In the genomic region with DNA sequence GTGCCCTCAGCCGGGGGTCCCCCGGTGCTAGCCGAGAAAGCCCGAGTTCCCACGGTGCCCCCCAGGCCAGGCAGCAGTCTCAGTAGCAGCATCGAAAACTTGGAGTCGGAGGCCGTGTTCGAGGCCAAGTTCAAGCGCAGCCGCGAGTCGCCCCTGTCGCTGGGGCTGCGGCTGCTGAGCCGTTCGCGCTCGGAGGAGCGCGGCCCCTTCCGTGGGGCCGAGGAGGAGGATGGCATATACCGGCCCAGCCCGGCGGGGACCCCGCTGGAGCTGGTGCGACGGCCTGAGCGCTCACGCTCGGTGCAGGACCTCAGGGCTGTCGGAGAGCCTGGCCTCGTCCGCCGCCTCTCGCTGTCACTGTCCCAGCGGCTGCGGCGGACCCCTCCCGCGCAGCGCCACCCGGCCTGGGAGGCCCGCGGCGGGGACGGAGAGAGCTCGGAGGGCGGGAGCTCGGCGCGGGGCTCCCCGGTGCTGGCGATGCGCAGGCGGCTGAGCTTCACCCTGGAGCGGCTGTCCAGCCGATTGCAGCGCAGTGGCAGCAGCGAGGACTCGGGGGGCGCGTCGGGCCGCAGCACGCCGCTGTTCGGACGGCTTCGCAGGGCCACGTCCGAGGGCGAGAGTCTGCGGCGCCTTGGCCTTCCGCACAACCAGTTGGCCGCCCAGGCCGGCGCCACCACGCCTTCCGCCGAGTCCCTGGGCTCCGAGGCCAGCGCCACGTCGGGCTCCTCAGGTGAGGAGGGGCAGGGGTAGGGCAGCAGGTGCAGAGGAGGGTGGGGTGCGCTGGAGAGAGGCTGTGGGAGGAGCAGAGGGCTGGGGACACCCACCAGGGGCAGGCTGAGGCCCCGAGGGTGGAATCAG, we compare ENCODE assay signal across 12 cellular contexts. TPM values are rescaled to one million over a fixed set of nuclear protein-coding genes. Genes with fewer than 3 reads are reported as not detected.
DNase-seq lines count a peak whose midpoint lies in the region; ATAC-seq, FAIRE-seq and TF ChIP-seq lines count a peak whose summit lies in the region.
"Had no signal": no experiment of that assay in that cellular context is flagged by ENCODE, and none has a peak within 500 bp of the region (broad histone marks: within the 10 kb centered on the region; RNA-seq: fewer than 3 reads in every experiment).

No MANE protein-coding gene starts in this region.

- intact Hi-C loops in endothelial cell of umbilical vein (cut with micrococcal nuclease): no loop called here
- intact Hi-C loops in naive thymus-derived CD4-positive, alpha-beta T cell (cut with micrococcal nuclease): loop anchor here in 1 of 2 donors (1.0 kb wide), 1 partner anchor 14 kb away; the partner anchor contains the start of gene GMPPA

- no peak overlapping the region for H3K27ac ChIP-seq in endothelial cell of umbilical vein (ENCODE audit: insufficient read depth, low read depth, low read length)
- H3K27ac ChIP-seq in naive thymus-derived CD4-positive, alpha-beta T cell (ENCODE audit: low read depth, low read length): no peak overlapping the region
- H3K27ac ChIP-seq: C4-2B had no signal

- BruUV-seq in endothelial cell of umbilical vein (replicated peaks; lab: Mats Ljungman, UMichigan): no TSS peak

- peak; percentile 26 for DNase-seq in stimulated activated CD4-positive, alpha-beta T cell treated with anti-CD3 and anti-CD28 coated beads, Interleukin-15, amount 100 ng/mL, for 24 hours
- no peak for DNase-seq in stimulated activated CD4-positive, alpha-beta T cell treated with anti-CD3 and anti-CD28 coated beads, Interleukin-12 subunit alpha, Interleukin-12 subunit beta, amount 100 ng/mL, for 4 hours
- DNase-seq in endothelial cell of umbilical vein (ENCODE audit: low read depth, low spot score): no peak
- peak in 1 of 9 donors; percentile 12 for DNase-seq in naive thymus-derived CD4-positive, alpha-beta T cell
- no peak for DNase-seq in A172 (ENCODE audit: low spot score)
- DNase-seq in NCI-H2196 (lab: John Stamatoyannopoulos, UW; ENCODE audit: unreplicated experiment): no peak
- DNase-seq in kidney glomerular epithelial cell (lab: John Stamatoyannopoulos, UW): no peak
- DNase-seq: NCI-H187 treated with DMSO at 0.1 percent for 48 hours; stimulated activated CD4-positive, alpha-beta T cell treated with anti-CD3 and anti-CD28 coated beads, Interleukin-4, amount 100 ng/mL, for 1 hour had no signal

- H3K4me1 ChIP-seq in endothelial cell of umbilical vein (ENCODE audit: control insufficient read depth, extremely low read depth, insufficient read depth, low read length): no peaks in the 10 kb centered on the region
- no peaks in the 10 kb centered on the region for H3K4me1 ChIP-seq in naive thymus-derived CD4-positive, alpha-beta T cell (ENCODE audit: control insufficient read depth in 2 of 2, insufficient read depth in 2 of 2, low read length in 2 of 2)
- H3K4me1 ChIP-seq: ascending aorta had no signal

- H3K27me3 Mint-ChIP-seq in naive thymus-derived CD4-positive, alpha-beta T cell: peaks cover 19 to 50% (median 31%) of the 10 kb centered on the region in 5 donors

- no peak for TF ChIP-seq CTCF in endothelial cell of umbilical vein (IDR thresholded peaks at IDR 0.05; ENCODE audit: extremely low read depth in 1 of 2, insufficient read depth in 1 of 2, low read depth in 1 of 2, low read length in 2 of 2)

- no peaks in the 10 kb centered on the region for H3K9me3 ChIP-seq in endothelial cell of umbilical vein (replicated peaks; ENCODE audit: control insufficient read depth, insufficient read depth, low read length)
- no peaks in the 10 kb centered on the region for H3K9me3 ChIP-seq in naive thymus-derived CD4-positive, alpha-beta T cell (ENCODE audit: control insufficient read depth in 2 of 3, low read length in 3 of 3)
- H3K9me3 ChIP-seq: ascending aorta had no signal

- no peaks in the 10 kb centered on the region for H3K79me2 ChIP-seq in endothelial cell of umbilical vein (ENCODE audit: control insufficient read depth, insufficient read depth, low read length)

- H3K4me2 ChIP-seq in endothelial cell of umbilical vein (ENCODE audit: insufficient read depth, low read length): no peak overlapping the region

- POLR2A ChIA-PET in endothelial cell of umbilical vein (lab: Charles Lee): no interaction called here
- POLR2A ChIA-PET in naive thymus-derived CD4-positive, alpha-beta T cell (lab: Charles Lee): no interaction called here

- H3K4me3 Mint-ChIP-seq in naive thymus-derived CD4-positive, alpha-beta T cell: peak overlapping the region in 9 of 10 donors; percentile 65 to 83 (median 72)

- peaks cover 44 to 47% of the 10 kb centered on the region in 2 experiments for H3K27me3 ChIP-seq in endothelial cell of umbilical vein (ENCODE audit: control insufficient read depth in 2 of 2, insufficient read depth in 2 of 2, low read length in 2 of 2)
- H3K27me3 ChIP-seq in naive thymus-derived CD4-positive, alpha-beta T cell (ENCODE audit: control insufficient read depth in 2 of 2, insufficient read depth in 2 of 2, low read length in 2 of 2): no peaks in the 10 kb centered on the region
- H3K27me3 ChIP-seq: ascending aorta had no signal

- no peak overlapping the region for H3K4me3 ChIP-seq in endothelial cell of umbilical vein (replicated peaks in 1 of 3; ENCODE audit: insufficient read depth in 1 of 3, low read depth in 1 of 3, low read length in 3 of 3)
- H3K4me3 ChIP-seq in naive thymus-derived CD4-positive, alpha-beta T cell (ENCODE audit: low read length): peak overlapping the region; percentile 17

- no peak for TF ChIP-seq POLR2A in endothelial cell of umbilical vein (IDR thresholded peaks at IDR 0.05; ENCODE audit: low read depth, low read length)

- H3K27ac Mint-ChIP-seq in naive thymus-derived CD4-positive, alpha-beta T cell: no peak overlapping the region

- peaks cover 0 to under 1% (median 0%) of the 10 kb centered on the region in 5 donors for H3K36me3 Mint-ChIP-seq in naive thymus-derived CD4-positive, alpha-beta T cell

- no peaks in the 10 kb centered on the region for H3K36me3 ChIP-seq in endothelial cell of umbilical vein (ENCODE audit: control insufficient read depth in 2 of 2, extremely low read depth in 1 of 2, insufficient read depth in 2 of 2, low read length in 2 of 2)
- H3K36me3 ChIP-seq in naive thymus-derived CD4-positive, alpha-beta T cell (ENCODE audit: control insufficient read depth in 2 of 3, insufficient read depth in 3 of 3, low read length in 3 of 3): no peaks in the 10 kb centered on the region

- H2AFZ ChIP-seq in endothelial cell of umbilical vein (ENCODE audit: low read depth, low read length): no peak overlapping the region

- no peaks in the 10 kb centered on the region for H3K9me1 ChIP-seq in endothelial cell of umbilical vein (replicated peaks; ENCODE audit: control insufficient read depth, extremely low read depth, insufficient read depth, low read length)

- H3K4me1 Mint-ChIP-seq in naive thymus-derived CD4-positive, alpha-beta T cell: peaks cover 0 to 6% (median 0%) of the 10 kb centered on the region in 7 donors

- dilution Hi-C loops in endothelial cell of umbilical vein (cut with MboI; ENCODE audit: extremely low pct_ligation_motif_present, low sequenced_read_pairs): no loop called here

- CTCF ChIA-PET in endothelial cell of umbilical vein (lab: Charles Lee): interaction anchor here (1.0 to 19.9 kb wide), 4 partner anchors 9 to 44 kb away, joined by 3 to 731 read pairs (median 30); partner anchors contain the start of gene GMPPA
- CTCF ChIA-PET in naive thymus-derived CD4-positive, alpha-beta T cell (lab: Charles Lee): no interaction called here

- FAIRE-seq in endothelial cell of umbilical vein (lab: Jason Lieb, UNC): no peak

- H4K20me1 ChIP-seq in endothelial cell of umbilical vein (replicated peaks; ENCODE audit: control insufficient read depth, extremely low read depth, insufficient read depth, low read length): no peaks in the 10 kb centered on the region

- H3K9ac ChIP-seq in endothelial cell of umbilical vein (replicated peaks; ENCODE audit: extremely low read depth, insufficient read depth, low read length): no peak overlapping the region

- no peaks in the 10 kb centered on the region for H3K9me3 Mint-ChIP-seq in naive thymus-derived CD4-positive, alpha-beta T cell

- ATAC-seq in naive thymus-derived CD4-positive, alpha-beta T cell: peak; percentile 23
- no peak for ATAC-seq in HG02973 (IDR thresholded peaks at IDR 0.05; ENCODE audit: unreplicated experiment)

RNA-seq across cellular contexts. Expression of gene GMPPA, which starts 14.1 kb away (rescaled TPM):
- total RNA-seq in endothelial cell of umbilical vein: 34.1 and 39.1 TPM in 2 replicates
- polyA plus RNA-seq in endothelial cell of umbilical vein: 104 and 126 TPM in 2 replicates
- polyA plus RNA-seq in endothelial cell of umbilical vein (2011; cell fraction: cytosol; rRNA removed): 56.3 and 59.4 TPM in 2 replicates
- polyA plus RNA-seq in endothelial cell of umbilical vein (2011; cell fraction: nucleus; rRNA removed): 114 and 130 TPM in 2 replicates
- polyA plus RNA-seq in endothelial cell of umbilical vein (2012): 45.4 and 47.2 TPM in 2 replicates
- 68.7 and 80.4 TPM in 2 replicates for polyA minus RNA-seq in endothelial cell of umbilical vein
- 21.7 TPM for polyA minus RNA-seq in endothelial cell of umbilical vein (2011; cell fraction: cytosol; rRNA and poly(A)+ RNA removed)
- polyA minus RNA-seq in endothelial cell of umbilical vein (2011; cell fraction: nucleus; rRNA and poly(A)+ RNA removed): 17.2 and 32.6 TPM in 2 replicates
- total RNA-seq in naive thymus-derived CD4-positive, alpha-beta T cell: 10 to 100 TPM; 22.4 to 58.3 (median 37.2) TPM
- polyA plus RNA-seq in naive thymus-derived CD4-positive, alpha-beta T cell: 10 to 100 TPM; 11.8 to 23.8 TPM
- total RNA-seq in A172 (2014; rRNA removed; shearing (Covaris generic)): 52.5 and 54.7 TPM in 2 replicates

RNA-seq across cellular contexts. Expression of gene ASIC4, which starts 29.7 kb away (rescaled TPM):
- not detected in 2 replicates for total RNA-seq in endothelial cell of umbilical vein
- not detected in 2 replicates for polyA plus RNA-seq in endothelial cell of umbilical vein
- not detected in 2 replicates for polyA plus RNA-seq in endothelial cell of umbilical vein (2011; cell fraction: cytosol; rRNA removed)
- 0.05 TPM in 1 of 2 replicates, not detected in the other for polyA plus RNA-seq in endothelial cell of umbilical vein (2011; cell fraction: nucleus; rRNA removed)
- polyA plus RNA-seq in endothelial cell of umbilical vein (2012): not detected in 2 replicates
- polyA minus RNA-seq in endothelial cell of umbilical vein: 0.08 and 0.83 TPM in 2 replicates
- polyA minus RNA-seq in endothelial cell of umbilical vein (2011; cell fraction: cytosol; rRNA and poly(A)+ RNA removed): not detected
- 0.14 TPM in 1 of 2 replicates, not detected in the other for polyA minus RNA-seq in endothelial cell of umbilical vein (2011; cell fraction: nucleus; rRNA and poly(A)+ RNA removed)
- under 1 TPM in 4 of 5 experiments, not detected in 1; 0.12 to 0.49 (median 0.17) TPM for total RNA-seq in naive thymus-derived CD4-positive, alpha-beta T cell
- polyA plus RNA-seq in naive thymus-derived CD4-positive, alpha-beta T cell: not detected
- total RNA-seq in A172 (2014; rRNA removed; shearing (Covaris generic)): 0.12 and 0.43 TPM in 2 replicates
- total RNA-seq: ascending aorta had no signal

RNA-seq across cellular contexts. Expression of gene SPEG, which starts 49.9 kb away (rescaled TPM):
- total RNA-seq in endothelial cell of umbilical vein: 0.21 and 0.84 TPM in 2 replicates
- polyA plus RNA-seq in endothelial cell of umbilical vein: 3.5 TPM in 2 replicates
- 0.94 and 2.1 TPM in 2 replicates for polyA plus RNA-seq in endothelial cell of umbilical vein (2011; cell fraction: cytosol; rRNA removed)
- polyA plus RNA-seq in endothelial cell of umbilical vein (2011; cell fraction: nucleus; rRNA removed): 18.2 and 18.7 TPM in 2 replicates
- polyA plus RNA-seq in endothelial cell of umbilical vein (2012): 1.0 and 2.6 TPM in 2 replicates
- polyA minus RNA-seq in endothelial cell of umbilical vein: 3.6 and 5.6 TPM in 2 replicates
- polyA minus RNA-seq in endothelial cell of umbilical vein (2011; cell fraction: cytosol; rRNA and poly(A)+ RNA removed): 1.7 TPM
- 4.4 and 11.4 TPM in 2 replicates for polyA minus RNA-seq in endothelial cell of umbilical vein (2011; cell fraction: nucleus; rRNA and poly(A)+ RNA removed)
- total RNA-seq in naive thymus-derived CD4-positive, alpha-beta T cell: 10 to 100 TPM in 4 of 5 experiments, under 1 TPM in 1; 0.41 to 23.2 (median 15.0) TPM
- polyA plus RNA-seq in naive thymus-derived CD4-positive, alpha-beta T cell: under 1 TPM; 0.26 to 0.76 TPM
- 30.0 and 32.9 TPM in 2 replicates for total RNA-seq in A172 (2014; rRNA removed; shearing (Covaris generic))

RNA-seq across cellular contexts. Expression of gene CHPF, which starts 59.0 kb away (rescaled TPM):
- total RNA-seq in endothelial cell of umbilical vein: 0.24 and 0.30 TPM in 2 replicates
- polyA plus RNA-seq in endothelial cell of umbilical vein: 0.32 and 0.72 TPM in 2 replicates
- polyA plus RNA-seq in endothelial cell of umbilical vein (2011; cell fraction: cytosol; rRNA removed): 0.21 and 0.25 TPM in 2 replicates
- polyA plus RNA-seq in endothelial cell of umbilical vein (2011; cell fraction: nucleus; rRNA removed): 0.10 and 0.16 TPM in 2 replicates
- 0.46 and 2.0 TPM in 2 replicates for polyA plus RNA-seq in endothelial cell of umbilical vein (2012)
- polyA minus RNA-seq in endothelial cell of umbilical vein: 0.24 and 0.36 TPM in 2 replicates
- 27.1 TPM for polyA minus RNA-seq in endothelial cell of umbilical vein (2011; cell fraction: cytosol; rRNA and poly(A)+ RNA removed)
- 0.24 TPM in 1 of 2 replicates, not detected in the other for polyA minus RNA-seq in endothelial cell of umbilical vein (2011; cell fraction: nucleus; rRNA and poly(A)+ RNA removed)
- 10 to 100 TPM in 1 of 5 experiments, 1 to 10 TPM in 4; 4.3 to 15.3 (median 5.7) TPM for total RNA-seq in naive thymus-derived CD4-positive, alpha-beta T cell
- polyA plus RNA-seq in naive thymus-derived CD4-positive, alpha-beta T cell: 1 to 10 TPM; 4.1 to 7.8 TPM
- 139 and 161 TPM in 2 replicates for total RNA-seq in A172 (2014; rRNA removed; shearing (Covaris generic))

RNA-seq across cellular contexts. Expression of gene TMEM198, which starts 59.3 kb away (rescaled TPM):
- not detected in 2 replicates for total RNA-seq in endothelial cell of umbilical vein
- polyA plus RNA-seq in endothelial cell of umbilical vein: not detected in 2 replicates
- polyA plus RNA-seq in endothelial cell of umbilical vein (2011; cell fraction: cytosol; rRNA removed): not detected in 2 replicates
- not detected in 2 replicates for polyA plus RNA-seq in endothelial cell of umbilical vein (2011; cell fraction: nucleus; rRNA removed)
- not detected in 2 replicates for polyA plus RNA-seq in endothelial cell of umbilical vein (2012)
- polyA minus RNA-seq in endothelial cell of umbilical vein: not detected in 2 replicates
- polyA minus RNA-seq in endothelial cell of umbilical vein (2011; cell fraction: cytosol; rRNA and poly(A)+ RNA removed): 1.2 TPM
- polyA minus RNA-seq in endothelial cell of umbilical vein (2011; cell fraction: nucleus; rRNA and poly(A)+ RNA removed): not detected in 2 replicates
- total RNA-seq in naive thymus-derived CD4-positive, alpha-beta T cell: under 1 TPM in 4 of 5 experiments, not detected in 1; 0.45 to 0.69 (median 0.50) TPM
- polyA plus RNA-seq in naive thymus-derived CD4-positive, alpha-beta T cell: not detected
- total RNA-seq in A172 (2014; rRNA removed; shearing (Covaris generic)): 1.4 and 2.2 TPM in 2 replicates
